ENCODE assay signal across 8 cellular contexts in genomic region chr12:125203145-125203765, GRCh38. TPM values are rescaled to one million over a fixed set of nuclear protein-coding genes. Genes with fewer than 3 reads are reported as not detected.
DNase-seq lines count a peak whose midpoint lies in the region; ATAC-seq and TF ChIP-seq lines count a peak whose summit lies in the region.

No MANE protein-coding gene starts in this region.

- no peak for ATAC-seq in HG03342 (IDR thresholded peaks at IDR 0.05; ENCODE audit: unreplicated experiment)
- no peak for ATAC-seq in HG03196 (IDR thresholded peaks at IDR 0.05; ENCODE audit: unreplicated experiment)

- POLR2A ChIA-PET in HEK293T (lab: Yijun Ruan, JAX) (interaction anchor here (1.1 kb wide), 1 partner anchor 15 kb away, joined by 3 read pairs; no protein-coding TSS in a partner anchor), SK-N-SH (lab: Yijun Ruan, JAX) (no interaction called here)

- no peaks in the 10 kb centered on the region for H3K4me1 ChIP-seq in SK-N-SH (ENCODE audit: control insufficient read depth in 1 of 2, insufficient read depth in 2 of 2, low read depth in 1 of 2, low read length in 1 of 2)

- no peak overlapping the region for H3K27ac ChIP-seq in SK-N-SH (ENCODE audit: low read depth in 2 of 2, low read length in 1 of 2)

- no peaks in the 10 kb centered on the region for H3K9me2 ChIP-seq in SK-N-SH

- no peak overlapping the region for H3K4me3 ChIP-seq in SK-N-SH (ENCODE audit: low read depth in 2 of 2, low read length in 1 of 2)

- no peak overlapping the region for H2AFZ ChIP-seq in SK-N-SH (ENCODE audit: low read depth)

- WGBS in SK-N-SH (ENCODE audit: low lambda C conversion rate), result 0% methylated on average over 1 of the region's 1 CpG

- no peaks in the 10 kb centered on the region for H3F3A ChIP-seq in SK-N-SH (replicated peaks; ENCODE audit: insufficient read depth)

- peak; percentile 56 for TF ChIP-seq CTCF in SK-N-SH (IDR thresholded peaks at IDR 0.05)

- no peak for TF ChIP-seq EP300 in SK-N-SH (IDR thresholded peaks at IDR 0.05; ENCODE audit: borderline replicate concordance in 1 of 2, low read depth in 1 of 2, low read length in 1 of 2)

- peak; percentile 50 for TF ChIP-seq RAD21 in SK-N-SH (IDR thresholded peaks at IDR 0.05; ENCODE audit: low read length)

- H3K27me3 ChIP-seq in SK-N-SH (ENCODE audit: insufficient read depth), result no peaks in the 10 kb centered on the region; the same call in 1 of the 2 replicates

- no peaks in the 10 kb centered on the region for H3K9me3 ChIP-seq in SK-N-SH

- no peaks in the 10 kb centered on the region for H4K20me1 ChIP-seq in SK-N-SH (ENCODE audit: insufficient read depth)

- no peak overlapping the region for H3K9ac ChIP-seq in SK-N-SH

- no peaks in the 10 kb centered on the region for H3K36me3 ChIP-seq in SK-N-SH (replicated peaks in 1 of 2; ENCODE audit: control insufficient read depth in 1 of 2, insufficient read depth in 2 of 2, low read length in 1 of 2)

- CTCF ChIA-PET in HEK293T (lab: Yijun Ruan, JAX) (interaction anchor here (0.8 to 1.3 kb wide), 7 partner anchors 8 to 21 kb away, joined by 3 to 10 read pairs (median 4); partner anchors contain the start of gene TMEM132B), SK-N-SH (lab: Yijun Ruan, JAX) (interaction anchor here (0.6 to 6.2 kb wide), 10 partner anchors 8 to 296 kb away, joined by 3 to 62 read pairs (median 4); no protein-coding TSS in a partner anchor)

- in situ Hi-C loops in G401 (cut with HindIII; ENCODE audit: low sequenced_read_pairs), result no loop called here

- DNase-seq in G401 (ENCODE audit: low spot score) (peak; percentile 33), HEK293T (ENCODE audit: extremely low spot score) (peak; percentile 47), SK-N-SH (no peak), midbrain (lab: John Stamatoyannopoulos, UW) (peak; percentile 15), NCI-H187 treated with DMSO at 0.1 percent for 48 hours (lab: John Stamatoyannopoulos, UW) (no peak)
- DNase-seq in activated CD4-positive, alpha-beta T cell treated with anti-CD3 and anti-CD28 coated beads for 1 hour, result no peak

- no peak overlapping the region for H3K4me2 ChIP-seq in SK-N-SH

- no peaks in the 10 kb centered on the region for H3K79me2 ChIP-seq in SK-N-SH (ENCODE audit: insufficient read depth)

TF ChIP-seq in HEK293T, 16 proteins besides CTCF, POLR2A, EP300 and RAD21:
- no peak for TF ChIP-seq CTBP1 (IDR thresholded peaks at IDR 0.05; ENCODE audit: borderline replicate concordance)
- no peak for TF ChIP-seq ARNT (IDR thresholded peaks at IDR 0.05)
- no peak for TF ChIP-seq BHLHE40 (IDR thresholded peaks at IDR 0.05; ENCODE audit: borderline replicate concordance)
TF ChIP-seq in HEK293T: peak in this region for 0.

TF ChIP-seq in SK-N-SH, 30 proteins besides CTCF, POLR2A, EP300 and RAD21:
- 0 out of 2 replicates have a peak, but pooled peaks have one; percentile 13 for TF ChIP-seq SMC3 (IDR thresholded peaks at IDR 0.05; ENCODE audit: low read depth, low read length)
- TF ChIP-seq YY1 (IDR thresholded peaks at IDR 0.05; ENCODE audit: low read depth), result no peak

RNA-seq across cellular contexts. Expression of gene TMEM132B, which starts 17.1 kb away (rescaled TPM):
- total RNA-seq in G401 (2014; rRNA removed; shearing (Covaris generic)), result 3.0 and 6.1 TPM in 2 replicates
- polyA plus RNA-seq in SK-N-SH (2012; rRNA removed), result 0.84 and 0.93 TPM in 2 replicates
- polyA plus RNA-seq in SK-N-SH (2012; cell fraction: cytosol; rRNA removed), result 0.40 and 0.60 TPM in 2 replicates
- 3.0 and 4.3 TPM in 2 replicates for polyA plus RNA-seq in SK-N-SH (2012; cell fraction: nucleus; rRNA removed)

Comparison
In these comparisons a context has a peak if more than half of its experiments do, and no peak if none do; other contexts are left out.
1. DNase-seq: peak in G401 (single experiment), HEK293T (single experiment) and midbrain (single experiment); none in SK-N-SH (single experiment), NCI-H187 treated with DMSO at 0.1 percent for 48 hours (single experiment) and activated CD4-positive, alpha-beta T cell treated with anti-CD3 and anti-CD28 coated beads for 1 hour (single experiment).